In genomic region chr6:36911946-36912555, GRCh38 we compare ENCODE assay signal across 9 cellular contexts. TPM values are rescaled to one million over a fixed set of nuclear protein-coding genes. Genes with fewer than 3 reads are reported as not detected.
DNase-seq lines count a peak whose midpoint lies in the region; ATAC-seq and TF ChIP-seq lines count a peak whose summit lies in the region.
"Had no signal": no experiment of that assay in that cellular context is flagged by ENCODE, and none has a peak within 500 bp of the region (broad histone marks: within the 10 kb centered on the region; RNA-seq: fewer than 3 reads in every experiment).

No MANE protein-coding gene starts in this region.

- peak; percentile 63 for ATAC-seq in activated CD4-positive, alpha-beta T cell treated with anti-CD3 and anti-CD28 coated beads for 36 hours
- ATAC-seq in left lobe of liver: no peak

- TF ChIP-seq POLR2A in stomach (IDR thresholded peaks at IDR 0.05): no peak

- H3K4me3 Mint-ChIP-seq in activated CD4-positive, alpha-beta T cell treated with anti-CD3 and anti-CD28 coated beads for 36 hours: peak overlapping the region; percentile 37

- peaks cover 21 to 67% (median 64%) of the 10 kb centered on the region in 4 donors for H3K36me3 ChIP-seq in stomach

- H3K4me3 ChIP-seq in stomach: no peak overlapping the region
- H3K4me3 ChIP-seq: cardiac muscle cell had no signal

- POLR2A ChIA-PET in activated CD4-positive, alpha-beta T cell treated with anti-CD3 and anti-CD28 coated beads for 36 hours (lab: Charles Lee): interaction anchor here (1.1 to 1.4 kb wide), 2 partner anchors 74 to 261 kb away, joined by 3 to 4 read pairs; partner anchors contain the start of gene MTCH1

- H3K27me3 ChIP-seq in stomach: no peaks in the 10 kb centered on the region
- H3K27me3 ChIP-seq: cardiac muscle cell had no signal

- peaks cover 29% of the 10 kb centered on the region for H3K36me3 Mint-ChIP-seq in activated CD4-positive, alpha-beta T cell treated with anti-CD3 and anti-CD28 coated beads for 36 hours (ENCODE audit: low read depth)

- no peaks in the 10 kb centered on the region for H3K27me3 Mint-ChIP-seq in activated CD4-positive, alpha-beta T cell treated with anti-CD3 and anti-CD28 coated beads for 36 hours

- WGBS in stomach, 5 donors: 60 to 70% (median 64%) methylated on average over 4 of the region's 4 CpGs

- intact Hi-C loops in activated CD4-positive, alpha-beta T cell treated with anti-CD3 and anti-CD28 coated beads for 36 hours (cut with DNase I, micrococcal nuclease): loop anchor here (1.0 to 5.0 kb wide), 10 partner anchors 15 to 257 kb away; partner anchors contain the start of genes C6orf89 (in 2 of the 2), MTCH1 (in 2 of the 2), PI16 (in 1 of the 2) and PPIL1 (in 1 of the 2)
- intact Hi-C loops in stomach (cut with DNase I; ENCODE audit: low total_unique reads): no loop called here

- H3K9me3 ChIP-seq in stomach: no peaks in the 10 kb centered on the region

- H3K4me1 ChIP-seq in stomach: peaks cover 21 to 61% (median 40%) of the 10 kb centered on the region in 4 donors

- peak overlapping the region; percentile 83 for H3K27ac Mint-ChIP-seq in activated CD4-positive, alpha-beta T cell treated with anti-CD3 and anti-CD28 coated beads for 36 hours

- TF ChIP-seq EP300 in stomach (IDR thresholded peaks at IDR 0.05): no peak

- H3K4me1 Mint-ChIP-seq in activated CD4-positive, alpha-beta T cell treated with anti-CD3 and anti-CD28 coated beads for 36 hours: peaks cover 44% of the 10 kb centered on the region

- CTCF ChIA-PET in activated CD4-positive, alpha-beta T cell treated with anti-CD3 and anti-CD28 coated beads for 36 hours (lab: Charles Lee): interaction anchor here (0.6 to 2.8 kb wide), 11 partner anchors 12 to 297 kb away, joined by 3 to 13 read pairs (median 3); no protein-coding TSS in a partner anchor

- TF ChIP-seq CTCF in stomach (IDR thresholded peaks at IDR 0.05): no peak

- no peaks in the 10 kb centered on the region for H3K9me3 Mint-ChIP-seq in activated CD4-positive, alpha-beta T cell treated with anti-CD3 and anti-CD28 coated beads for 36 hours (ENCODE audit: low read depth)

- peak; percentile 58 for DNase-seq in activated CD4-positive, alpha-beta T cell treated with anti-CD3 and anti-CD28 coated beads for 36 hours
- DNase-seq in activated CD4-positive, alpha-beta T cell treated with anti-CD3 and anti-CD28 coated beads for 1 hour: no peak
- DNase-seq in MV-4-11 (lab: John Stamatoyannopoulos, UW) (peak; percentile 80), stomach (no peak), NCI-H1417 (lab: John Stamatoyannopoulos, UW) (no peak), superior temporal gyrus (ENCODE audit: extremely low spot score) (no peak), left lobe of liver (ENCODE audit: low spot score) (no peak)
- peak; percentile 14 for DNase-seq in activated naive CD4-positive, alpha-beta T cell treated with anti-CD3 and anti-CD28 coated beads, Interleukin-2, amount 50 U/mL, for 16 hours

- H3K27ac ChIP-seq in stomach: peak overlapping the region in 3 of 5 donors; percentile 7 to 65 (median 62)
- H3K27ac ChIP-seq: cardiac muscle cell had no signal

RNA-seq across cellular contexts. Expression of gene C6orf89, which starts 26.3 kb away (rescaled TPM):
- 10 to 100 TPM; 29.5 to 36.2 TPM for total RNA-seq in activated CD4-positive, alpha-beta T cell treated with anti-CD3 and anti-CD28 coated beads for 36 hours
- total RNA-seq in stomach (10 to 100 TPM; 14.6 to 47.2 (median 37.9) TPM), left lobe of liver (34.1 TPM)
- polyA plus RNA-seq in stomach: 10 to 100 TPM in 2 of 3 donors, 1 to 10 TPM in 1; 7.0 to 12.0 (median 11.4) TPM

RNA-seq across cellular contexts. Expression of gene PPIL1, which starts 37.4 kb away (rescaled TPM):
- total RNA-seq in activated CD4-positive, alpha-beta T cell treated with anti-CD3 and anti-CD28 coated beads for 36 hours: 10 to 100 TPM; 45.9 to 46.0 TPM
- total RNA-seq in stomach (10 to 100 TPM in 2 of 5 donors, 1 to 10 TPM in 1, under 1 TPM in 1, not detected in 1; 0.87 to 19.6 (median 7.8) TPM), left lobe of liver (10.7 TPM)
- 10 to 100 TPM; 17.1 to 33.7 (median 18.4) TPM for polyA plus RNA-seq in stomach

RNA-seq across cellular contexts. Expression of gene PI16, which starts 42.5 kb away (rescaled TPM):
- 1 to 10 TPM in 1 of 2 experiments, under 1 TPM in 1; 0.96 to 1.9 TPM for total RNA-seq in activated CD4-positive, alpha-beta T cell treated with anti-CD3 and anti-CD28 coated beads for 36 hours
- total RNA-seq in stomach: 10 to 100 TPM in 2 of 5 donors, 1 to 10 TPM in 1, not detected in 2; 1.7 to 21.3 (median 10.4) TPM
- 1 to 10 TPM; 1.2 to 4.3 (median 1.5) TPM for polyA plus RNA-seq in stomach
- total RNA-seq in left lobe of liver: not detected
- total RNA-seq: cardiac muscle cell had no signal

Comparison
In these comparisons a context has a peak if more than half of its experiments do, and no peak if none do; other contexts are left out.
1. DNase-seq: peak in activated CD4-positive, alpha-beta T cell treated with anti-CD3 and anti-CD28 coated beads for 36 hours (single experiment), MV-4-11 (single experiment) and activated naive CD4-positive, alpha-beta T cell treated with anti-CD3 and anti-CD28 coated beads, Interleukin-2, amount 50 U/mL, for 16 hours (single experiment); none in activated CD4-positive, alpha-beta T cell treated with anti-CD3 and anti-CD28 coated beads for 1 hour (single experiment), stomach (single experiment), NCI-H1417 (0 of 3), superior temporal gyrus (single experiment) and left lobe of liver (single experiment).